In the genomic region with DNA sequence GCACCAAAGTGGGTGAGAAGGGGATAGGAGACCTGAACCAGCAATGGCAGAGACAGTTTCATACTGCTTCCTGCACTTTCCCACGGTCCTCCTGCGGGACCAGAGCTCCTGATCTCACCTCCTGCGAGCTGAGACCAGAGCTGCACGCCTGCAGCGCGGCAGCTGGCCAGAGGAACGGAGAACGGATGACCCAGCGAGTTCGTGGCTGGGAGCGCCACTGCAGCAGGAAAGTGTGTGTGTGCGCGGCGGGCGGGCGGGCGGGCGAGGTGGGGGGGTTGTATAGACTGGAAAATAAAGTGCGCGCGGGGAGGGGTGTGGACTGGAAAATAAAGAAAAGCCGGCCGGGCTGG, we compare ENCODE assay signal across 1 cellular context.
TF ChIP-seq lines count a peak whose summit lies in the region.

No MANE protein-coding gene starts in this region.

TF ChIP-seq in A549, 52 proteins besides CTCF, POLR2A, EP300 and RAD21 (continued from another document):
- TF ChIP-seq NR3C1 (IDR thresholded peaks at IDR 0.05) (no peak), CEBPB (IDR thresholded peaks at IDR 0.05) (no peak), HOXB5 (CRISPR knock-in tag; IDR thresholded peaks at IDR 0.05) (no peak), FOSB (CRISPR knock-in tag; IDR thresholded peaks at IDR 0.05) (no peak), GATA3 (IDR thresholded peaks at IDR 0.05; ENCODE audit: borderline replicate concordance) (no peak), ESRRA (IDR thresholded peaks at IDR 0.05; ENCODE audit: borderline replicate concordance, low read length) (no peak), HOXA7 (CRISPR knock-in tag; IDR thresholded peaks at IDR 0.05) (no peak)
- TF ChIP-seq, protein P1, sequence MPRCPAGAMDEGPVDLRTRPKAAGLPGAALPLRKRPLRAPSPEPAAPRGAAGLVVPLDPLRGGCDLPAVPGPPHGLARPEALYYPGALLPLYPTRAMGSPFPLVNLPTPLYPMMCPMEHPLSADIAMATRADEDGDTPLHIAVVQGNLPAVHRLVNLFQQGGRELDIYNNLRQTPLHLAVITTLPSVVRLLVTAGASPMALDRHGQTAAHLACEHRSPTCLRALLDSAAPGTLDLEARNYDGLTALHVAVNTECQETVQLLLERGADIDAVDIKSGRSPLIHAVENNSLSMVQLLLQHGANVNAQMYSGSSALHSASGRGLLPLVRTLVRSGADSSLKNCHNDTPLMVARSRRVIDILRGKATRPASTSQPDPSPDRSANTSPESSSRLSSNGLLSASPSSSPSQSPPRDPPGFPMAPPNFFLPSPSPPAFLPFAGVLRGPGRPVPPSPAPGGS (IDR thresholded peaks at IDR 0.05), result no peak
